Comparison of ENCODE assay signal across 22 cellular contexts in the genomic region with DNA sequence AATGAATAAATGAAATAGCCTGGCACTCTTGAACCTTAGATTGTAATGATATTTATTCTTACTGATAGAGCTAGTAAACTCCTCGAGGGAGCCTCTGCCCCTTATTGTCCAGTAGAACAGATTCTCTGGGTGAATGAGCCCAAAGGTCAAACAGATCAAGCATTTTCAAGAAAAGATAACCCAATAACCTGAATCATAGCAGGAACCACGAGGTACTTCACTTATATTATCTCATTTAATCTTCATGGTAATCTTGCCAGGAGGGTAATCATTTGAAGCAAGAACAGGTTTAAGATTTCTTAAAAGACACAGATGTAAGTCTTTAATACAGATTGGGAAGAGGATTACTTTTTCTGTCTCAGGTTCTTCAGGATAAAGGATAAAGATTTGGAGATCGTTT. TPM values are rescaled to one million over a fixed set of nuclear protein-coding genes. Genes with fewer than 3 reads are reported as not detected.
"Had no signal": no experiment of that assay in that cellular context is flagged by ENCODE, and none has a peak within 500 bp of the region (broad histone marks: within the 10 kb centered on the region; RNA-seq: fewer than 3 reads in every experiment).

No MANE protein-coding gene starts in this region.

- H3K27ac ChIP-seq: coronary artery, right atrium auricular region, sigmoid colon, skin epidermis, stomach, thoracic aorta had no signal

- DNase-seq: effector CD4-positive, alpha-beta T cell; foreskin melanocyte; head of caudate nucleus; hypothalamus; kidney glomerular epithelial cell; mammary epithelial cell; natural killer cell; posterior cingulate gyrus; sigmoid colon; stimulated activated CD4-positive, alpha-beta T cell treated with anti-CD3 and anti-CD28 coated beads, Interleukin-12 subunit alpha, Interleukin-12 subunit beta, amount 100 ng/mL, for 4 hours; stimulated activated naive CD4-positive, alpha-beta T cell; stomach; substantia nigra had no signal

- H3K27ac Mint-ChIP-seq: natural killer cell had no signal

- H3K4me3 Mint-ChIP-seq: natural killer cell, neural crest cell had no signal

- H3K27me3 ChIP-seq: right atrium auricular region, sigmoid colon, stomach had no signal

- FAIRE-seq: islet of Langerhans had no signal

- H3K36me3 Mint-ChIP-seq: natural killer cell had no signal

- H3K4me1 ChIP-seq: right atrium auricular region, sigmoid colon, stomach had no signal

- H3K36me3 ChIP-seq: right atrium auricular region had no signal

- H3K9me3 ChIP-seq: right atrium auricular region, sigmoid colon, stomach, thoracic aorta had no signal

- ATAC-seq: left lobe of liver, natural killer cell had no signal

- H3K4me3 ChIP-seq: coronary artery, right atrium auricular region, sigmoid colon, skin epidermis, stomach, thoracic aorta had no signal

- H3K9me3 Mint-ChIP-seq: natural killer cell, neural crest cell had no signal

RNA-seq across cellular contexts. Expression of a gene that starts 40.6 kb away (rescaled TPM):
- total RNA-seq: left lobe of liver, mononuclear cell, neural crest cell, osteocyte had no signal
- polyA plus RNA-seq: mammary epithelial cell had no signal
